Comparison of ENCODE assay signal across 8 cellular contexts in the genomic region with DNA sequence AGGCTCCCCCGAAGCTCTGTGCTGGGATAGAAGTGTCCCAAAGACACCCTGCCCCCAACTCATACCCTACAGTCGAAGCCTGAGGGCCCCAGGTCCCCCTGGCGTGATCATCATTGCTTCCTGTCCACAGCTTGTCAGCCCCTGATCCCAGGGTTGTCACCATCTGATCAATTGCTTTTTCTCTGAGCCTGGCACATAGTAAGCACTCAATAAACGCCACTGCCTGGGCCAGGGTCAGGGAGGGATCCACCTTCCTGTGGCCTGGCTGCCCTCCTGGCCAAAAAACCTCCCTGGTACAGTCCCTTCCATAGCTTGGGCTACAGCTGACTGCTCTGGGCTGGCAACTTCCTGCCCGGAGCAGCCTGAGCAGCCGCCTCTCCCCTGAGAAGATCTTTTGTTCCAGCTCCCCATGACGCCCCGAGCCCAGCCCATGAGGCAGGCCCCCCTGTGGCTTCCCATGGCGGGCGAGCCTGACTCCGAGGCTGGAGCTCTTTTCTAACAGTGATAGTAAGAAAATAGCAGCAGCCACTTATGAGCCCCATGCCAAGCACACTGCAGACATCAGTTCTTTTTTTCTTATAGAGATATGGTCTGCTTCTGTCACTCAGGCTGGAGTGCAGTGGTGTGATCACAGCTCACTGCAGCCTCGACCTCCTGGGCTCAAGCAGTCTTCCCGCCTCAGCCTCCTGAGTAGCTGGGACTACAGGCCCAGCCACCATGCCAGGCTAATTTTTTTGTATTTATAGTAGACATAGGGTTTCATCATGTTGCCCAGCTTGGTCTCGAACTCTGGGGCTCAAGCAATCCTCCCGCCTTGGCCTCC. TPM values are rescaled to one million over a fixed set of nuclear protein-coding genes. Genes with fewer than 3 reads are reported as not detected.
DNase-seq lines count a peak whose midpoint lies in the region; ATAC-seq and TF ChIP-seq lines count a peak whose summit lies in the region.

No MANE protein-coding gene starts in this region.

- TF ChIP-seq CTCF in GM10266 (IDR thresholded peaks at IDR 0.05; ENCODE audit: control insufficient read depth, insufficient read depth, low read depth, missing control alignments) = no peak

- no peak for DNase-seq in activated CD8-positive, alpha-beta memory T cell treated with anti-CD3 and anti-CD28 coated beads, Interleukin-2, amount 10 ng/mL, durations not matched to agents 7 days and 5 days
- no peak for DNase-seq in activated CD8-positive, alpha-beta memory T cell treated with anti-CD3 and anti-CD28 coated beads, Interleukin-2, amount 50 U/mL, for 4 hours
- no peak for DNase-seq in RPMI8226
- no peak for DNase-seq in GM10266 (ENCODE audit: extremely low spot score)

- CTCF ChIA-PET in activated CD8-positive, alpha-beta memory T cell treated with anti-CD3 and anti-CD28 coated beads, Interleukin-2, amount 10 ng/mL, durations not matched to agents 7 days and 5 days (lab: Charles Lee) = interaction anchor here (0.9 to 22.4 kb wide), 9 partner anchors 9 to 94 kb away, joined by 3 to 950 read pairs (median 5); no protein-coding TSS in a partner anchor

- no peak overlapping the region for H3K4me3 Mint-ChIP-seq in activated CD8-positive, alpha-beta memory T cell treated with anti-CD3 and anti-CD28 coated beads, Interleukin-2, amount 10 ng/mL, durations not matched to agents 7 days and 5 days
- H3K4me3 Mint-ChIP-seq in activated T-helper 17 cell treated with anti-CD3 and anti-CD28 coated beads, Interleukin-2, amount 50 U/mL, for 72 hours = peak overlapping the region; percentile 73

- peaks cover 2% of the 10 kb centered on the region for H3K36me3 ChIP-seq in iPS-15b (ENCODE audit: control insufficient read depth, insufficient read depth, low read length)

- H3K36me3 Mint-ChIP-seq in activated CD8-positive, alpha-beta memory T cell treated with anti-CD3 and anti-CD28 coated beads, Interleukin-2, amount 10 ng/mL, durations not matched to agents 7 days and 5 days = peaks cover 3% of the 10 kb centered on the region
- H3K36me3 Mint-ChIP-seq in activated T-helper 17 cell treated with anti-CD3 and anti-CD28 coated beads, Interleukin-2, amount 50 U/mL, for 72 hours (ENCODE audit: low read depth) = peaks cover 20% of the 10 kb centered on the region

- no peaks in the 10 kb centered on the region for H3K27me3 ChIP-seq in iPS-15b (ENCODE audit: control insufficient read depth, insufficient read depth, low read length)

- H3K9me3 Mint-ChIP-seq in activated CD8-positive, alpha-beta memory T cell treated with anti-CD3 and anti-CD28 coated beads, Interleukin-2, amount 10 ng/mL, durations not matched to agents 7 days and 5 days (ENCODE audit: low read depth) = no peaks in the 10 kb centered on the region
- H3K9me3 Mint-ChIP-seq in activated T-helper 17 cell treated with anti-CD3 and anti-CD28 coated beads, Interleukin-2, amount 50 U/mL, for 72 hours = no peaks in the 10 kb centered on the region

- no peaks in the 10 kb centered on the region for H3K27me3 Mint-ChIP-seq in activated CD8-positive, alpha-beta memory T cell treated with anti-CD3 and anti-CD28 coated beads, Interleukin-2, amount 10 ng/mL, durations not matched to agents 7 days and 5 days
- H3K27me3 Mint-ChIP-seq in activated T-helper 17 cell treated with anti-CD3 and anti-CD28 coated beads, Interleukin-2, amount 50 U/mL, for 72 hours = no peaks in the 10 kb centered on the region

- peak overlapping the region; percentile 22 for H3K4me3 ChIP-seq in iPS-15b (ENCODE audit: low read depth, low read length)

- H3K9me3 ChIP-seq in iPS-15b (ENCODE audit: control insufficient read depth, insufficient read depth, low read length) = no peaks in the 10 kb centered on the region

- H3K27ac ChIP-seq in temporal lobe (ENCODE audit: low read depth, low read length) = peak overlapping the region; percentile 82

- no peak for ATAC-seq in activated CD8-positive, alpha-beta memory T cell treated with anti-CD3 and anti-CD28 coated beads, Interleukin-2, amount 10 ng/mL, durations not matched to agents 7 days and 5 days
- ATAC-seq in activated T-helper 17 cell treated with anti-CD3 and anti-CD28 coated beads, Interleukin-2, amount 50 U/mL, for 72 hours (replicated peaks) = peak; percentile 31
- ATAC-seq in HG02571 (IDR thresholded peaks at IDR 0.05; ENCODE audit: unreplicated experiment) = no peak

- H3K4me1 Mint-ChIP-seq in activated CD8-positive, alpha-beta memory T cell treated with anti-CD3 and anti-CD28 coated beads, Interleukin-2, amount 10 ng/mL, durations not matched to agents 7 days and 5 days = peaks cover 71% of the 10 kb centered on the region
- H3K4me1 Mint-ChIP-seq in activated T-helper 17 cell treated with anti-CD3 and anti-CD28 coated beads, Interleukin-2, amount 50 U/mL, for 72 hours = peaks cover 47% of the 10 kb centered on the region

- peak overlapping the region; percentile 76 for H3K9ac ChIP-seq in iPS-15b (ENCODE audit: low read depth, low read length)

- peak overlapping the region; percentile 70 for H3K27ac Mint-ChIP-seq in activated CD8-positive, alpha-beta memory T cell treated with anti-CD3 and anti-CD28 coated beads, Interleukin-2, amount 10 ng/mL, durations not matched to agents 7 days and 5 days
- H3K27ac Mint-ChIP-seq in activated T-helper 17 cell treated with anti-CD3 and anti-CD28 coated beads, Interleukin-2, amount 50 U/mL, for 72 hours = peak overlapping the region; percentile 72

- H3K4me1 ChIP-seq in iPS-15b (ENCODE audit: control insufficient read depth, insufficient read depth, low read length) = peaks cover 47% of the 10 kb centered on the region

RNA-seq across cellular contexts. Expression of a gene that starts 6.5 kb away (rescaled TPM):
- 10 to 100 TPM; 24.9 to 51.3 TPM for total RNA-seq in activated CD8-positive, alpha-beta memory T cell treated with anti-CD3 and anti-CD28 coated beads, Interleukin-2, amount 10 ng/mL, durations not matched to agents 7 days and 5 days
- total RNA-seq in activated T-helper 17 cell treated with anti-CD3 and anti-CD28 coated beads, Interleukin-2, amount 50 U/mL, for 72 hours = 10 to 100 TPM in 1 of 2 donors, 1 to 10 TPM in 1; 8.5 to 12.1 TPM
- total RNA-seq in temporal lobe = 3.0 TPM

RNA-seq across cellular contexts. Expression of a gene that starts 43.3 kb away (rescaled TPM):
- total RNA-seq in activated CD8-positive, alpha-beta memory T cell treated with anti-CD3 and anti-CD28 coated beads, Interleukin-2, amount 10 ng/mL, durations not matched to agents 7 days and 5 days = 1 to 10 TPM; 2.8 to 3.4 TPM
- total RNA-seq in activated T-helper 17 cell treated with anti-CD3 and anti-CD28 coated beads, Interleukin-2, amount 50 U/mL, for 72 hours = 1 to 10 TPM; 1.1 to 1.2 TPM
- total RNA-seq in temporal lobe = 8.6 TPM
